Comparison of ENCODE assay signal across 20 cellular contexts in genomic region chr19:48879025-48879572, GRCh38. TPM values are rescaled to one million over a fixed set of nuclear protein-coding genes. Genes with fewer than 3 reads are reported as not detected.
A peak's percentile ranks its signal among the peaks of the same experiment; 100 is the strongest.
DNase-seq lines count a peak whose midpoint lies in the region; ATAC-seq and TF ChIP-seq lines count a peak whose summit lies in the region.
"Had no signal": no experiment of that assay in that cellular context is flagged by ENCODE, and none has a peak within 500 bp of the region (broad histone marks: within the 10 kb centered on the region; RNA-seq: fewer than 3 reads in every experiment).

No MANE protein-coding gene starts in this region.

- no peaks in the 10 kb centered on the region for H3K27me3 ChIP-seq in heart right ventricle
- H3K27me3 ChIP-seq in adipocyte (replicated peaks; ENCODE audit: control insufficient read depth, insufficient read depth, low read length): no peaks in the 10 kb centered on the region
- H3K27me3 ChIP-seq in upper lobe of right lung: no peaks in the 10 kb centered on the region

- no peaks in the 10 kb centered on the region for H3K9me3 Mint-ChIP-seq in memory B cell
- H3K9me3 Mint-ChIP-seq: activated naive CD8-positive, alpha-beta T cell treated with anti-CD3 and anti-CD28 coated beads, Interleukin-2, amount 50 U/mL, for 24 hours; neural crest cell; stimulated activated memory B cell treated with anti-CD40 and anti-IgM and Interleukin-4, amounts not matched to agents 10 μg/mL and 1 μg/mL and 100 μg/mL, for 72 hours; T-cell had no signal

- H3K9me3 ChIP-seq in heart right ventricle (peaks cover 0 to 3% (median 0%) of the 10 kb centered on the region in 11 donors), adipocyte (ENCODE audit: control insufficient read depth, low read length) (peaks cover 7% of the 10 kb centered on the region), upper lobe of right lung (no peaks in the 10 kb centered on the region)

- H3K4me3 Mint-ChIP-seq in memory B cell: no peak overlapping the region
- H3K4me3 Mint-ChIP-seq: activated naive CD8-positive, alpha-beta T cell treated with anti-CD3 and anti-CD28 coated beads, Interleukin-2, amount 50 U/mL, for 24 hours; mesothelial cell of epicardium; stimulated activated memory B cell treated with anti-CD40 and anti-IgM and Interleukin-4, amounts not matched to agents 10 μg/mL and 1 μg/mL and 100 μg/mL, for 72 hours; T-cell had no signal

- H3K36me3 Mint-ChIP-seq in memory B cell: peaks cover 13% of the 10 kb centered on the region

- DNase-seq in heart right ventricle (no peak), cardiac septum (ENCODE audit: low spot score) (no peak), adipocyte (ENCODE audit: low read depth) (no peak), memory B cell (ENCODE audit: low spot score in 2 of 2) (no peak), upper lobe of right lung (no peak), RPMI8226 (no peak), DMS53 (lab: John Stamatoyannopoulos, UW) (no peak)
- DNase-seq in activated CD4-positive, alpha-beta T cell treated with anti-CD3 and anti-CD28 coated beads for 48 hours: no peak
- DNase-seq: activated naive CD8-positive, alpha-beta T cell treated with anti-CD3 and anti-CD28 coated beads, Interleukin-2, amount 50 U/mL, for 24 hours; DND-41; effector CD8-positive, alpha-beta T cell; islet precursor cell; NCI-H187 treated with DMSO at 0.1 percent for 48 hours; NCI-H446 treated with DMSO at 0.1 percent for 48 hours had no signal

- H3K36me3 ChIP-seq in heart right ventricle (peaks cover 0 to 49% (median 26%) of the 10 kb centered on the region in 9 donors), adipocyte (ENCODE audit: control insufficient read depth, insufficient read depth, low read length, severe bottlenecking) (peaks cover 37% of the 10 kb centered on the region), upper lobe of right lung (peaks cover 39% of the 10 kb centered on the region)

- peak overlapping the region; percentile 19 for H3K9ac ChIP-seq in adipocyte (ENCODE audit: low read length)

- TF ChIP-seq CTCF in heart right ventricle (IDR thresholded peaks at IDR 0.05): no peak
- no peak for TF ChIP-seq CTCF in upper lobe of right lung (IDR thresholded peaks at IDR 0.05)

- H3K27me3 Mint-ChIP-seq in memory B cell: no peaks in the 10 kb centered on the region
- H3K27me3 Mint-ChIP-seq: activated naive CD8-positive, alpha-beta T cell treated with anti-CD3 and anti-CD28 coated beads, Interleukin-2, amount 50 U/mL, for 24 hours; stimulated activated memory B cell treated with anti-CD40 and anti-IgM and Interleukin-4, amounts not matched to agents 10 μg/mL and 1 μg/mL and 100 μg/mL, for 72 hours; T-cell had no signal

- intact Hi-C loops in heart right ventricle (cut with DNase I) (loop anchor here in 3 of 10 donors (2.0 to 10.0 kb wide), 3 partner anchors 16 to 88 kb away; partner anchors contain the start of gene FTL (in 3 of the 3)), cardiac septum (cut with DNase I) (loop anchor here (5.0 kb wide), 1 partner anchor 73 kb away; the partner anchor contains the start of gene BAX), upper lobe of right lung (cut with DNase I) (no loop called here)

- 81 to 83% methylated on average over 11 of the region's 11 CpGs for WGBS in heart right ventricle, 2 donors

- peaks cover 20% of the 10 kb centered on the region for H3K4me1 Mint-ChIP-seq in memory B cell

- ATAC-seq in heart right ventricle: no peak
- no peak for ATAC-seq in memory B cell (ENCODE audit: low read depth)
- no peak for ATAC-seq in upper lobe of right lung
- ATAC-seq: activated naive CD8-positive, alpha-beta T cell treated with anti-CD3 and anti-CD28 coated beads, Interleukin-2, amount 50 U/mL, for 24 hours; stimulated activated memory B cell treated with anti-CD40 and anti-IgM and Interleukin-4, amounts not matched to agents 10 μg/mL and 1 μg/mL and 100 μg/mL, for 72 hours; T-cell had no signal

- H3K27ac ChIP-seq in heart right ventricle (peak overlapping the region; percentile 35 to 100 (median 100)), upper lobe of right lung (peak overlapping the region; percentile 44)
- H3K27ac ChIP-seq: VCaP had no signal

- peak overlapping the region; percentile 100 for H3K27ac Mint-ChIP-seq in memory B cell
- H3K27ac Mint-ChIP-seq: stimulated activated memory B cell treated with anti-CD40 and anti-IgM and Interleukin-4, amounts not matched to agents 10 μg/mL and 1 μg/mL and 100 μg/mL, for 72 hours had no signal

- H3K4me3 ChIP-seq in heart right ventricle (no peak overlapping the region), adipocyte (ENCODE audit: low read length) (no peak overlapping the region), upper lobe of right lung (no peak overlapping the region)

- H3K4me1 ChIP-seq in heart right ventricle: peaks cover 4 to 66% (median 55%) of the 10 kb centered on the region in 9 donors
- peaks cover 28% of the 10 kb centered on the region for H3K4me1 ChIP-seq in adipocyte (ENCODE audit: control insufficient read depth, insufficient read depth, low read length)
- peaks cover 36% of the 10 kb centered on the region for H3K4me1 ChIP-seq in upper lobe of right lung

RNA-seq across cellular contexts. Expression of gene PPP1R15A, which starts 6.9 kb away (rescaled TPM):
- total RNA-seq in heart right ventricle (100 to 1,000 TPM in 1 of 10 donors, 10 to 100 TPM in 9; 55.4 to 123 (median 73.7) TPM), cardiac septum (87.0 TPM), upper lobe of right lung (80.9 TPM)
- 100 to 1,000 TPM in 1 of 2 donors, 10 to 100 TPM in 1; 59.6 to 192 TPM for polyA plus RNA-seq in heart right ventricle

RNA-seq across cellular contexts. Expression of gene PLEKHA4, which starts 10.7 kb away (rescaled TPM):
- total RNA-seq in heart right ventricle: 10 to 100 TPM; 18.5 to 70.6 (median 25.1) TPM
- 10 to 100 TPM; 29.3 to 29.5 TPM for polyA plus RNA-seq in heart right ventricle
- total RNA-seq in cardiac septum: 106 TPM
- 16.0 TPM for total RNA-seq in upper lobe of right lung

RNA-seq across cellular contexts. Expression of gene TULP2, which starts 19.4 kb away (rescaled TPM):
- total RNA-seq in heart right ventricle (under 1 TPM in 5 of 10 donors, not detected in 5; 0.15 to 0.69 (median 0.49) TPM), cardiac septum (0.67 TPM), upper lobe of right lung (not detected)
- polyA plus RNA-seq in heart right ventricle: under 1 TPM in 1 of 2 donors, not detected in 1; 0.22 TPM
- total RNA-seq: bronchial epithelial cell, neural crest cell had no signal

RNA-seq across cellular contexts. Expression of gene NUCB1, which starts 21.0 kb away (rescaled TPM):
- total RNA-seq in heart right ventricle: 100 to 1,000 TPM; 227 to 452 (median 311) TPM
- 100 to 1,000 TPM; 170 to 294 TPM for polyA plus RNA-seq in heart right ventricle
- 276 TPM for total RNA-seq in cardiac septum
- 287 TPM for total RNA-seq in upper lobe of right lung

RNA-seq across cellular contexts. Expression of gene HSD17B14, which starts 42.8 kb away (rescaled TPM):
- 1 to 10 TPM; 1.1 to 5.3 (median 3.1) TPM for total RNA-seq in heart right ventricle
- 1 to 10 TPM; 2.4 to 2.7 TPM for polyA plus RNA-seq in heart right ventricle
- 1.9 TPM for total RNA-seq in cardiac septum
- 23.5 TPM for total RNA-seq in upper lobe of right lung
